ENCODE assay signal across 3 cellular contexts in the genomic region with DNA sequence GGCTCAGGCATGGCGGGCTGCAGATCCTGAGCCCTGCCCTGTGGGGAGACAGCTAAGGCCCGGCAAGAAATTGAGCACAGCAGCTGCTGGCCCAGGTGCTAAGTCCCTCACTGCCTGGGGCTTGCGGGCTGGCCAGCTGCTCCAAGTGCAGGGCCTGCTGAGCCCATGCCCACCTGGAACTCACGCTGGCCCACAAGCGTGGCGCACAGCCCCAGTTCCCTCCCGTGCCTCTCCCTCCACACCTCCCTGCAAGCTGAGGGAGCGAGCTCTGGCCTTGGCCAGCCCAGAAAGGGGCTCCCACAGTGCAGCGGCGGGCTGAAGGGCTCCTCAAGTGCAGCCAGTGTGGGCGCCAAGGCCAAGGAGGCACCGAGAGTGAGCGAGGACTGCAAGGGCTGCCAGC. TPM values are rescaled to one million over a fixed set of nuclear protein-coding genes. Genes with fewer than 3 reads are reported as not detected.
"Had no signal": no experiment of that assay in that cellular context is flagged by ENCODE, and none has a peak within 500 bp of the region (broad histone marks: within the 10 kb centered on the region; RNA-seq: fewer than 3 reads in every experiment).

No MANE protein-coding gene starts in this region.

RNA-seq across cellular contexts. Expression of a gene that starts 33.4 kb away (rescaled TPM):
- total RNA-seq: OCI-LY7, SK-MEL-5 had no signal

RNA-seq across cellular contexts. Expression of a gene that starts 57.1 kb away (rescaled TPM):
- total RNA-seq: OCI-LY7, SK-MEL-5 had no signal
- polyA plus RNA-seq: SK-N-SH had no signal
